In the genomic region with DNA sequence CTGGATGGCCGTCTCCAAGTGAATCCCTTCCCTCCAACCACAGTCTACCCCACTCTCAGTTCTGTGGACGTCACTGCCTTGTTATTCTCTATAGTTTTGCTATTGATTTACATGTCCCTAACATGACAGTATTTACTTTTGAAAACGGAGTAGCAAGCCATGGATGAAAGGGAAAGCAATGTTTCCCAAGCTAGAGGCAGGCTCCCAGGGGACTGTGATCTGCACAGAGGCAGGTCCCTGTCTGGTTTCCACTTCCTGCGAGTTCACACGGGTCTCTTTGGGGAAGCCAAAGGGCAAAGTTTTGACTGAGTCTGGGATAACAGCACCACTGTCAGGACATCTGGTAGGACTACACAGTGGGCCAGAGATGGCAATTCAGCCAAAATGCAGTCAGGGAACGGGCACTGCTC, we compare ENCODE assay signal across 9 cellular contexts. TPM values are rescaled to one million over a fixed set of nuclear protein-coding genes. Genes with fewer than 3 reads are reported as not detected.
DNase-seq lines count a peak whose midpoint lies in the region; ATAC-seq and TF ChIP-seq lines count a peak whose summit lies in the region.
"Had no signal": no experiment of that assay in that cellular context is flagged by ENCODE, and none has a peak within 500 bp of the region (broad histone marks: within the 10 kb centered on the region; RNA-seq: fewer than 3 reads in every experiment).

No MANE protein-coding gene starts in this region.

- no peak overlapping the region for H3K4me3 Mint-ChIP-seq in stimulated activated effector memory CD8-positive, alpha-beta T cell treated with anti-CD3 and anti-CD28 coated beads, Interleukin-12 subunit alpha, Interleukin-12 subunit beta, amount 100 ng/mL, for 72 hours

- ATAC-seq in GM21390 (IDR thresholded peaks at IDR 0.05; ENCODE audit: unreplicated experiment) (peak; percentile 93), HG03565 (IDR thresholded peaks at IDR 0.05; ENCODE audit: unreplicated experiment) (peak; percentile 94)
- ATAC-seq in stimulated activated effector memory CD8-positive, alpha-beta T cell treated with anti-CD3 and anti-CD28 coated beads, Interleukin-12 subunit alpha, Interleukin-12 subunit beta, amount 100 ng/mL, for 72 hours, result no peak

- intact Hi-C loops in left ventricle myocardium inferior (cut with micrococcal nuclease), result no loop called here

- POLR2A ChIA-PET in GM10248 (lab: Yijun Ruan, JAX), result no interaction called here

- H3K4me1 ChIP-seq in left ventricle myocardium inferior, result peaks cover 8% of the 10 kb centered on the region
- H3K4me1 ChIP-seq: parathyroid adenoma had no signal

- TF ChIP-seq CTCF in GM10248 (IDR thresholded peaks at IDR 0.05; ENCODE audit: control extremely low read depth, extremely low read depth, low read depth, missing control alignments), result peak; percentile 50
- peak; percentile 38 for TF ChIP-seq CTCF in left ventricle myocardium inferior (IDR thresholded peaks at IDR 0.05; ENCODE audit: borderline replicate concordance)

- no peaks in the 10 kb centered on the region for H3K4me1 Mint-ChIP-seq in stimulated activated effector memory CD8-positive, alpha-beta T cell treated with anti-CD3 and anti-CD28 coated beads, Interleukin-12 subunit alpha, Interleukin-12 subunit beta, amount 100 ng/mL, for 72 hours

- H3K36me3 ChIP-seq in left ventricle myocardium inferior, result no peaks in the 10 kb centered on the region

- no peaks in the 10 kb centered on the region for H3K27me3 ChIP-seq in left ventricle myocardium inferior (ENCODE audit: low read depth)

- no peak overlapping the region for H3K27ac Mint-ChIP-seq in stimulated activated effector memory CD8-positive, alpha-beta T cell treated with anti-CD3 and anti-CD28 coated beads, Interleukin-12 subunit alpha, Interleukin-12 subunit beta, amount 100 ng/mL, for 72 hours

- peak; percentile 45 for DNase-seq in GM10248 (ENCODE audit: extremely low spot score)
- peak; percentile 38 for DNase-seq in left ventricle myocardium inferior
- DNase-seq in stimulated activated effector memory CD8-positive, alpha-beta T cell treated with anti-CD3 and anti-CD28 coated beads, Interleukin-12 subunit alpha, Interleukin-12 subunit beta, amount 100 ng/mL, for 72 hours (ENCODE audit: low spot score in 2 of 2), result no peak
- no peak for DNase-seq in NOMO-1 (lab: John Stamatoyannopoulos, UW; ENCODE audit: unreplicated experiment in 2 of 2)
- DNase-seq in MV-4-11 (lab: John Stamatoyannopoulos, UW), result no peak
- DNase-seq in HuH-7.5 (ENCODE audit: low spot score), result no peak

- H3K36me3 Mint-ChIP-seq in stimulated activated effector memory CD8-positive, alpha-beta T cell treated with anti-CD3 and anti-CD28 coated beads, Interleukin-12 subunit alpha, Interleukin-12 subunit beta, amount 100 ng/mL, for 72 hours, result no peaks in the 10 kb centered on the region

- CTCF ChIA-PET in GM10248 (lab: Yijun Ruan, JAX), result interaction anchor here (0.9 to 3.7 kb wide), 5 partner anchors 15 to 636 kb away, joined by 3 to 22 read pairs (median 3); no protein-coding TSS in a partner anchor

- peak overlapping the region; percentile 59 for H3K27ac ChIP-seq in left ventricle myocardium inferior (replicated peaks)
- H3K27ac ChIP-seq: parathyroid adenoma had no signal

- no peaks in the 10 kb centered on the region for H3K9me3 ChIP-seq in left ventricle myocardium inferior (replicated peaks)

- H3K9me3 Mint-ChIP-seq in stimulated activated effector memory CD8-positive, alpha-beta T cell treated with anti-CD3 and anti-CD28 coated beads, Interleukin-12 subunit alpha, Interleukin-12 subunit beta, amount 100 ng/mL, for 72 hours, result no peaks in the 10 kb centered on the region

- H3K4me3 ChIP-seq in left ventricle myocardium inferior, result peak overlapping the region; percentile 32

RNA-seq across cellular contexts. Expression of a gene that starts 12.7 kb away (rescaled TPM):
- 0.38 TPM for total RNA-seq in left ventricle myocardium inferior

RNA-seq across cellular contexts. Expression of a gene that starts 35.6 kb away (rescaled TPM):
- total RNA-seq in left ventricle myocardium inferior, result 78.3 TPM

Comparison
In these comparisons a context has a peak if more than half of its experiments do, and no peak if none do; other contexts are left out.
1. DNase-seq: peak in GM10248 (single experiment) and left ventricle myocardium inferior (single experiment); none in stimulated activated effector memory CD8-positive, alpha-beta T cell treated with anti-CD3 and anti-CD28 coated beads, Interleukin-12 subunit alpha, Interleukin-12 subunit beta, amount 100 ng/mL, for 72 hours (0 of 2), NOMO-1 (0 of 2), MV-4-11 (single experiment) and HuH-7.5 (single experiment).